In genomic region chr7:91941450-91941849, GRCh38 we compare ENCODE assay signal across 8 cellular contexts. TPM values are rescaled to one million over a fixed set of nuclear protein-coding genes. Genes with fewer than 3 reads are reported as not detected.
DNase-seq lines count a peak whose midpoint lies in the region; ATAC-seq and TF ChIP-seq lines count a peak whose summit lies in the region.

No MANE protein-coding gene starts in this region.

- peak overlapping the region; percentile 81 for H3K27ac ChIP-seq in Panc1 (ENCODE audit: low read length)
- peak overlapping the region; percentile 88 to 97 (median 93) for H3K27ac ChIP-seq in gastroesophageal sphincter
- peak overlapping the region; percentile 90 for H3K27ac ChIP-seq in neutrophil

- no peak for DNase-seq in Right ventricle myocardium inferior (ENCODE audit: missing footprints)
- no peak for DNase-seq in cardiac septum (ENCODE audit: low spot score)
- no peak for DNase-seq in Panc1 (ENCODE audit: low read depth, low spot score)
- peak; percentile 7 for DNase-seq in activated gamma-delta T cell treated with anti-CD3 and anti-CD28 coated beads, Interleukin-2, amount 50 U/mL, for 16 hours (ENCODE audit: low read depth)
- no peak for DNase-seq in DMS114 treated with DMSO at 0.1 percent for 48 hours (lab: John Stamatoyannopoulos, UW; ENCODE audit: unreplicated experiment)

- H3K36me3 ChIP-seq in Panc1 (ENCODE audit: control insufficient read depth, insufficient read depth, low read length) (no peaks in the 10 kb centered on the region; the same call in 1 of the 2 replicates), gastroesophageal sphincter (no peaks in the 10 kb centered on the region), neutrophil (no peaks in the 10 kb centered on the region)

- in situ Hi-C loops in Panc1 (cut with HindIII; ENCODE audit: low pct_unique_long_range_greater_than_20kb, low sequenced_read_pairs): no loop called here

- intact Hi-C loops in Right ventricle myocardium inferior (cut with DNase I): loop anchor here (10.0 kb wide), 1 partner anchor 103 kb away; no protein-coding TSS in a partner anchor
- intact Hi-C loops in cardiac septum (cut with DNase I): loop anchor here (10.0 kb wide), 1 partner anchor 103 kb away; no protein-coding TSS in a partner anchor
- intact Hi-C loops in Panc1 (cut with micrococcal nuclease; ENCODE audit: unreplicated experiment): no loop called here

- TF ChIP-seq POLR2A in gastroesophageal sphincter (IDR thresholded peaks at IDR 0.05): no peak

- H3K4me3 ChIP-seq in Panc1 (ENCODE audit: low read depth in 2 of 2, low read length in 2 of 2) (peak overlapping the region; percentile 86 to 88), gastroesophageal sphincter (peak overlapping the region; percentile 77 to 85), neutrophil (ENCODE audit: low read depth in 1 of 2, low read length in 1 of 2) (peak overlapping the region; percentile 69 to 77)

- H3K27me3 ChIP-seq in Panc1 (ENCODE audit: control insufficient read depth, insufficient read depth, low read length) (no peaks in the 10 kb centered on the region), gastroesophageal sphincter (no peaks in the 10 kb centered on the region), neutrophil (no peaks in the 10 kb centered on the region)

- H3K4me1 ChIP-seq in Panc1 (ENCODE audit: control insufficient read depth, insufficient read depth, low read length): peaks cover 11% of the 10 kb centered on the region
- H3K4me1 ChIP-seq in gastroesophageal sphincter: peaks cover 2 to 53% (median 25%) of the 10 kb centered on the region in 3 donors
- peaks cover 26 to 35% of the 10 kb centered on the region in 2 experiments for H3K4me1 ChIP-seq in neutrophil (ENCODE audit: control insufficient read depth in 1 of 2, insufficient read depth in 1 of 2, low read depth in 1 of 2, low read length in 1 of 2)

- TF ChIP-seq CTCF in Panc1 (IDR thresholded peaks at IDR 0.05) (no peak), gastroesophageal sphincter (IDR thresholded peaks at IDR 0.05) (no peak), neutrophil (IDR thresholded peaks at IDR 0.05) (no peak)

- ATAC-seq in Right ventricle myocardium inferior (peak; percentile 65), HG03439 (IDR thresholded peaks at IDR 0.05; ENCODE audit: unreplicated experiment) (peak; percentile 35), Panc1 (0 out of 2 replicates have a peak, but pooled peaks have one; percentile 19), gastroesophageal sphincter (no peak)

- TF ChIP-seq EP300 in gastroesophageal sphincter (IDR thresholded peaks at IDR 0.05): no peak

- BruUV-seq in Panc1 (replicated peaks; lab: Mats Ljungman, UMichigan): no TSS peak

- H3K9me3 ChIP-seq in Panc1 (ENCODE audit: control insufficient read depth, insufficient read depth, low read depth, low read length): no peaks in the 10 kb centered on the region
- no peaks in the 10 kb centered on the region for H3K9me3 ChIP-seq in gastroesophageal sphincter
- no peaks in the 10 kb centered on the region for H3K9me3 ChIP-seq in neutrophil

- WGBS in gastroesophageal sphincter (ENCODE audit: low coverage in 1 of 2), 2 donors: 0 to 3% methylated on average over 5 to 6 of the region's 7 CpGs

- CTCF ChIA-PET in Panc1 (lab: Charles Lee): no interaction called here

- POLR2A ChIA-PET in Panc1 (lab: Charles Lee): interaction anchor here (0.6 kb wide), 1 partner anchor 93 kb away, joined by 11 read pairs; no protein-coding TSS in a partner anchor

RNA-seq across cellular contexts. Expression of gene AKAP9, which starts 0.8 kb away (rescaled TPM):
- 44.1 TPM for total RNA-seq in Right ventricle myocardium inferior
- total RNA-seq in cardiac septum: 36.2 TPM
- 31.6 TPM for total RNA-seq in Panc1 (2021; ENCODE audit: unreplicated experiment)
- polyA plus RNA-seq in Panc1 (2012; ENCODE audit: insufficient read length): 12.4 TPM
- 10 to 100 TPM; 38.5 to 99.0 (median 50.8) TPM for total RNA-seq in gastroesophageal sphincter
